Comparison of ENCODE assay signal across 2 cellular contexts in genomic region chr13:87287721-87288120, GRCh38.
TF ChIP-seq lines count a peak whose summit lies in the region.

No MANE protein-coding gene starts in this region.

TF ChIP-seq in HepG2, 621 proteins besides CTCF, POLR2A, EP300 and RAD21 (continued from another document):
- TF ChIP-seq ZMYM2 (CRISPR knock-in tag; IDR thresholded peaks at IDR 0.05) (no peak), NFE2L2 (IDR thresholded peaks at IDR 0.05; ENCODE audit: low read length) (peak; percentile 69)
TF ChIP-seq in HepG2: peak in this region for 2.

TF ChIP-seq in IMR-90, 13 proteins besides CTCF, POLR2A, EP300 and RAD21 (continued from another document):
- TF ChIP-seq RCOR1 (IDR thresholded peaks at IDR 0.05; ENCODE audit: insufficient replicate concordance, low read length) (no peak), BHLHE40 (IDR thresholded peaks at IDR 0.05; ENCODE audit: low read depth, low read length) (no peak), MXI1 (IDR thresholded peaks at IDR 0.05; ENCODE audit: borderline replicate concordance, low read depth, low read length) (no peak), SMC3 (IDR thresholded peaks at IDR 0.05; ENCODE audit: low read depth, low read length) (no peak), ELK1 (IDR thresholded peaks at IDR 0.05; ENCODE audit: borderline replicate concordance, low read depth, low read length) (no peak), FOS (IDR thresholded peaks at IDR 0.05; ENCODE audit: low read depth, low read length) (no peak), RFX5 (IDR thresholded peaks at IDR 0.05; ENCODE audit: low read depth, low read length) (no peak), CEBPB (IDR thresholded peaks at IDR 0.05; ENCODE audit: low read depth, low read length) (no peak), CHD1 (IDR thresholded peaks at IDR 0.05; ENCODE audit: low read depth, low read length) (no peak), MAFK (IDR thresholded peaks at IDR 0.05; ENCODE audit: low read depth, low read length) (0 out of 2 replicates have a peak, but pooled peaks have one; percentile 1), NFE2L2 (IDR thresholded peaks at IDR 0.05; ENCODE audit: low read depth, low read length) (peak; percentile 68; the same call in 1 of the 2 replicates)
- TF ChIP-seq, protein P1, sequence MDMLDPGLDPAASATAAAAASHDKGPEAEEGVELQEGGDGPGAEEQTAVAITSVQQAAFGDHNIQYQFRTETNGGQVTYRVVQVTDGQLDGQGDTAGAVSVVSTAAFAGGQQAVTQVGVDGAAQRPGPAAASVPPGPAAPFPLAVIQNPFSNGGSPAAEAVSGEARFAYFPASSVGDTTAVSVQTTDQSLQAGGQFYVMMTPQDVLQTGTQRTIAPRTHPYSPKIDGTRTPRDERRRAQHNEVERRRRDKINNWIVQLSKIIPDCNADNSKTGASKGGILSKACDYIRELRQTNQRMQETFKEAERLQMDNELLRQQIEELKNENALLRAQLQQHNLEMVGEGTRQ (IDR thresholded peaks at IDR 0.05; ENCODE audit: low read depth, low read length): no peak
TF ChIP-seq in IMR-90: peak in this region for 2.
